ENCODE assay signal across 21 cellular contexts in genomic region chr12:64212066-64212746, GRCh38. TPM values are rescaled to one million over a fixed set of nuclear protein-coding genes. Genes with fewer than 3 reads are reported as not detected.
DNase-seq lines count a peak whose midpoint lies in the region; ATAC-seq, FAIRE-seq and TF ChIP-seq lines count a peak whose summit lies in the region.
"Had no signal": no experiment of that assay in that cellular context is flagged by ENCODE, and none has a peak within 500 bp of the region (broad histone marks: within the 10 kb centered on the region; RNA-seq: fewer than 3 reads in every experiment).

No MANE protein-coding gene starts in this region.

- BruUV-seq in HCT116 (replicated peaks; lab: Mats Ljungman, UMichigan) (no TSS peak), K562 (replicated peaks; lab: Mats Ljungman, UMichigan) (no TSS peak)

- DNase-seq in SK-N-SH (no peak), HCT116 (ENCODE audit: low read depth, low spot score) (no peak), K562 (ENCODE audit: extremely low read depth in 1 of 4, low spot score in 3 of 4) (no peak), G401 (ENCODE audit: low spot score) (no peak), mucosa of descending colon (no peak)
- DNase-seq: 8988T; C1 segment of cervical spinal cord; Calu3; CD4-positive, alpha-beta memory T cell; COR-L47; DMS53; DMS79 treated with DMSO at 0.1 percent for 48 hours had no signal

- TF ChIP-seq RAD21 in SK-N-SH (IDR thresholded peaks at IDR 0.05; ENCODE audit: low read length) (no peak), HCT116 (IDR thresholded peaks at IDR 0.05; ENCODE audit: low read depth) (no peak), Ishikawa (IDR thresholded peaks at IDR 0.05; ENCODE audit: low read depth) (no peak), K562 (CRISPR knock-in tag; conservative IDR thresholded peaks at IDR 0.05 in 1 of 2, IDR thresholded peaks at IDR 0.05 in 1 of 2) (no peak)

- H3K4me1 ChIP-seq in SK-N-SH (ENCODE audit: control insufficient read depth in 1 of 2, insufficient read depth in 2 of 2, low read depth in 1 of 2, low read length in 1 of 2) (no peaks in the 10 kb centered on the region), HCT116 (ENCODE audit: control insufficient read depth in 1 of 2, insufficient read depth in 2 of 2, low read length in 2 of 2) (no peaks in the 10 kb centered on the region), K562 (replicated peaks in 1 of 2; ENCODE audit: control insufficient read depth in 2 of 2, insufficient read depth in 2 of 2, low read length in 2 of 2) (no peaks in the 10 kb centered on the region; a peak in 1 of 5 replicates), mucosa of descending colon (ENCODE audit: low read depth) (no peaks in the 10 kb centered on the region)
- H3K4me1 ChIP-seq: HAP-1 had no signal

- H3K4me3 ChIP-seq in SK-N-SH (ENCODE audit: low read depth in 2 of 2, low read length in 1 of 2) (no peak overlapping the region), HCT116 (replicated peaks in 1 of 2; ENCODE audit: low read depth in 1 of 2, low read length in 2 of 2) (no peak overlapping the region), K562 (no peak overlapping the region), mucosa of descending colon (no peak overlapping the region)
- H3K4me3 ChIP-seq: GM23338, HAP-1 had no signal

- ATAC-seq in SK-N-SH treated with all-trans-retinoic acid at 6 μM for 48 hours, result no peak
- no peak for ATAC-seq in HCT116
- ATAC-seq in K562, result no peak
- ATAC-seq in GM21737 (IDR thresholded peaks at IDR 0.05; ENCODE audit: unreplicated experiment), result no peak
- ATAC-seq in mucosa of descending colon, result no peak
- ATAC-seq: GM23338 had no signal

- no peak for FAIRE-seq in K562 (lab: Jason Lieb, UNC)
- FAIRE-seq: G401.6, GM12892, GM19239, H54 had no signal

- H3K9me3 ChIP-seq in SK-N-SH (no peaks in the 10 kb centered on the region), HCT116 (ENCODE audit: control insufficient read depth in 1 of 2, insufficient read depth in 1 of 2, low read depth in 1 of 2, low read length in 2 of 2) (no peaks in the 10 kb centered on the region), K562 (replicated peaks; ENCODE audit: control insufficient read depth, insufficient read depth, low read depth, low read length) (no peaks in the 10 kb centered on the region), mucosa of descending colon (no peaks in the 10 kb centered on the region)
- H3K9me3 ChIP-seq: HAP-1 had no signal

- WGBS in SK-N-SH (ENCODE audit: low lambda C conversion rate), result 79% methylated on average over 5 of the region's 5 CpGs
- WGBS in K562 (ENCODE audit: insufficient coverage, low coverage, missing lambda C conversion rate), result 72% methylated on average over 5 of the region's 5 CpGs

- intact Hi-C loops in HCT116 (cut with micrococcal nuclease), result no loop called here
- intact Hi-C loops in K562 (cut with micrococcal nuclease), result no loop called here
- intact Hi-C loops in mucosa of descending colon (cut with DNase I, micrococcal nuclease), result no loop called here

- H3K27ac ChIP-seq in SK-N-SH (ENCODE audit: low read depth in 2 of 2, low read length in 1 of 2) (no peak overlapping the region), HCT116 (ENCODE audit: low read depth, low read length) (no peak overlapping the region), K562 (ENCODE audit: extremely low read depth, low read depth, low read length) (no peak overlapping the region)

- TF ChIP-seq EP300 in SK-N-SH (IDR thresholded peaks at IDR 0.05; ENCODE audit: borderline replicate concordance in 1 of 2, low read depth in 1 of 2, low read length in 1 of 2) (no peak), Ishikawa (IDR thresholded peaks at IDR 0.05; ENCODE audit: borderline replicate concordance) (no peak), K562 (IDR thresholded peaks at IDR 0.05; ENCODE audit: low read length) (no peak)

- in situ Hi-C loops in K562 (cut with MboI) (no loop called here), G401 (cut with HindIII; ENCODE audit: low sequenced_read_pairs) (no loop called here)

- POLR2A ChIA-PET in SK-N-SH (lab: Yijun Ruan, JAX) (no interaction called here), HCT116 (lab: Charles Lee) (no interaction called here), K562 (lab: Yijun Ruan, JAX) (no interaction called here)

- H3K9me2 ChIP-seq in SK-N-SH, result no peaks in the 10 kb centered on the region
- no peaks in the 10 kb centered on the region for H3K9me2 ChIP-seq in HCT116 (ENCODE audit: insufficient read depth)

- no peak overlapping the region for H3K9ac ChIP-seq in SK-N-SH
- no peak overlapping the region for H3K9ac ChIP-seq in HCT116 (ENCODE audit: low read length)
- H3K9ac ChIP-seq in K562 (ENCODE audit: insufficient read depth in 1 of 2, low read depth in 2 of 2, low read length in 2 of 2), result no peak overlapping the region

- CTCF ChIA-PET in SK-N-SH (lab: Yijun Ruan, JAX) (interaction anchor here (0.6 to 1.4 kb wide), 4 partner anchors 9 to 456 kb away, joined by 3 read pairs; partner anchors contain the start of gene SRGAP1), HCT116 (lab: Charles Lee) (no interaction called here), K562 (lab: Yijun Ruan, JAX; ENCODE audit: low intra/inter-chr PET ratio) (no interaction called here)

- H3K79me2 ChIP-seq in SK-N-SH (ENCODE audit: insufficient read depth) (no peaks in the 10 kb centered on the region), HCT116 (ENCODE audit: insufficient read depth, low read length) (no peaks in the 10 kb centered on the region), K562 (ENCODE audit: control insufficient read depth, insufficient read depth, low read length) (no peaks in the 10 kb centered on the region)

- H3K4me2 ChIP-seq in SK-N-SH (no peak overlapping the region), HCT116 (ENCODE audit: low read length) (no peak overlapping the region), K562 (ENCODE audit: insufficient read depth, low read length) (no peak overlapping the region)
- H3K4me2 ChIP-seq: GM23338 had no signal

- RAD21 ChIA-PET in HCT116 (lab: Charles Lee; ENCODE audit: low non-redundant PET in 1 of 2, low total read pairs in 2 of 2, uncharacterized antibody in 2 of 2, unreplicated experiment in 2 of 2), result no interaction called here

- H3K36me3 ChIP-seq in SK-N-SH (replicated peaks in 1 of 2; ENCODE audit: control insufficient read depth in 1 of 2, insufficient read depth in 2 of 2, low read length in 1 of 2) (peaks cover 14 to 27% of the 10 kb centered on the region in 2 experiments), HCT116 (ENCODE audit: control insufficient read depth in 1 of 2, insufficient read depth in 2 of 2, low read length in 2 of 2) (peaks cover 2 to 3% of the 10 kb centered on the region in 2 experiments; a peak in 3 of 4 replicates), K562 (ENCODE audit: control insufficient read depth, insufficient read depth, low read length) (peaks cover 5% of the 10 kb centered on the region; the same call in 2 of the 3 replicates), mucosa of descending colon (ENCODE audit: low read depth) (no peaks in the 10 kb centered on the region)

- H3K27me3 ChIP-seq in SK-N-SH (ENCODE audit: insufficient read depth) (no peaks in the 10 kb centered on the region), HCT116 (ENCODE audit: insufficient read depth, low read length) (no peaks in the 10 kb centered on the region), K562 (ENCODE audit: control insufficient read depth in 2 of 2, insufficient read depth in 2 of 2, low read length in 2 of 2) (no peaks in the 10 kb centered on the region)

- H3K9me1 ChIP-seq in K562 (ENCODE audit: control insufficient read depth, insufficient read depth, low read length), result no peaks in the 10 kb centered on the region

- H2AFZ ChIP-seq in SK-N-SH (ENCODE audit: low read depth), result no peak overlapping the region
- H2AFZ ChIP-seq in HCT116 (ENCODE audit: low read depth, low read length, poor library complexity, severe bottlenecking), result no peak overlapping the region
- no peak overlapping the region for H2AFZ ChIP-seq in K562 (ENCODE audit: low read depth, low read length)
- H2AFZ ChIP-seq: GM23338 had no signal

- TF ChIP-seq CTCF in SK-N-SH (IDR thresholded peaks at IDR 0.05), result no peak
- no peak for TF ChIP-seq CTCF in HCT116 (IDR thresholded peaks at IDR 0.05 in 2 of 3, conservative IDR thresholded peaks at IDR 0.05 in 1 of 3; ENCODE audit: borderline replicate concordance in 1 of 3, insufficient read depth in 1 of 3, low read depth in 2 of 3, low read length in 2 of 3)
- no peak for TF ChIP-seq CTCF in K562 (IDR thresholded peaks at IDR 0.05 in 2 of 3, conservative IDR thresholded peaks at IDR 0.05 in 1 of 3; ENCODE audit: insufficient read depth in 2 of 3, low read depth in 1 of 3, low read length in 3 of 3)
- no peak for TF ChIP-seq CTCF in mucosa of descending colon (IDR thresholded peaks at IDR 0.05)

- H4K20me1 ChIP-seq in SK-N-SH (ENCODE audit: insufficient read depth) (no peaks in the 10 kb centered on the region), HCT116 (ENCODE audit: insufficient read depth) (no peaks in the 10 kb centered on the region), K562 (replicated peaks; ENCODE audit: control insufficient read depth, insufficient read depth, low read length) (no peaks in the 10 kb centered on the region)

- H3F3A ChIP-seq in SK-N-SH (replicated peaks; ENCODE audit: insufficient read depth), result no peaks in the 10 kb centered on the region

- TF ChIP-seq POLR2A in HCT116 (IDR thresholded peaks at IDR 0.05; ENCODE audit: borderline replicate concordance, extremely low read depth, insufficient read depth, insufficient read length), result no peak
- TF ChIP-seq POLR2A in K562 (conservative IDR thresholded peaks at IDR 0.05), result no peak

RNA-seq across cellular contexts. Expression of gene KICS2, which starts 9.9 kb away (rescaled TPM):
- polyA plus RNA-seq in SK-N-SH (2012; rRNA removed), result 3.7 and 4.1 TPM in 2 replicates
- 3.8 TPM in 2 replicates for polyA plus RNA-seq in SK-N-SH (2012; cell fraction: cytosol; rRNA removed)
- 8.5 and 9.4 TPM in 2 replicates for polyA plus RNA-seq in SK-N-SH (2012; cell fraction: nucleus; rRNA removed)
- 18.1 TPM for total RNA-seq in HCT116 (2021; ENCODE audit: unreplicated experiment)
- 5.6 and 6.8 TPM in 2 replicates for polyA plus RNA-seq in HCT116 (2012)
- 11.2 and 14.4 TPM in 2 replicates for total RNA-seq in K562 (2011; cell fraction: chromatin; rRNA removed; ENCODE audit: low replicate concordance)
- total RNA-seq in K562 (2011; cell fraction: nucleolus; rRNA removed), result 14.0 and 18.4 TPM in 2 replicates
- total RNA-seq in K562 (2011; cell fraction: nucleoplasm; rRNA removed), result 17.7 and 19.8 TPM in 2 replicates
- total RNA-seq in K562 (2014; rRNA removed), result 5.6 and 7.1 TPM in 2 replicates
- 4.7 and 5.5 TPM in 2 replicates for total RNA-seq in K562 (2014; rRNA removed; fragmentation: Illumina TruSeq; extraction: Trizol)
- total RNA-seq in K562 (2015; rRNA removed; fragmentation: Illumina TruSeq; extraction: Trizol), result 4.7 and 5.4 TPM in 2 replicates
- total RNA-seq in K562 (2021), result 5.8 and 6.7 TPM in 2 replicates
- polyA plus RNA-seq in K562 (2011; rRNA removed), result 6.4 and 7.2 TPM in 2 replicates
- 5.5 and 5.7 TPM in 2 replicates for polyA plus RNA-seq in K562 (2011; cell fraction: cytosol; rRNA removed)
- 8.9 and 9.1 TPM in 2 replicates for polyA plus RNA-seq in K562 (2011; cell fraction: nucleus; rRNA removed)
- polyA plus RNA-seq in K562 (2012), result 2.7 and 4.1 TPM in 2 replicates
- polyA plus RNA-seq in K562 (2014; fragmentation: Illumina TruSeq; extraction: Trizol), result 6.1 and 6.4 TPM in 2 replicates
- polyA plus RNA-seq in K562 (2014; fragmentation: Nextera tagmentation; extraction: Ambion mirVana), result 1 to 10 TPM; 2.3 to 3.0 TPM
- polyA plus RNA-seq in K562 (2014; rRNA removed), result 4.9 and 11.4 TPM in 2 replicates
- 8.9 and 11.0 TPM in 2 replicates for polyA minus RNA-seq in K562 (2011; rRNA and poly(A)+ RNA removed)
- 3.4 and 6.1 TPM in 2 replicates for polyA minus RNA-seq in K562 (2011; cell fraction: cytosol; rRNA and poly(A)+ RNA removed)
- 18.2 and 21.1 TPM in 2 replicates for polyA minus RNA-seq in K562 (2011; cell fraction: nucleus; rRNA and poly(A)+ RNA removed)
- 1.9 and 9.6 TPM in 2 replicates for total RNA-seq in G401 (2014; rRNA removed; shearing (Covaris generic))
- 1 to 10 TPM; 5.4 to 6.7 (median 5.4) TPM for total RNA-seq in mucosa of descending colon
